ENCODE assay signal across 21 cellular contexts in genomic region chr5:10286552-10287227, GRCh38. TPM values are rescaled to one million over a fixed set of nuclear protein-coding genes. Genes with fewer than 3 reads are reported as not detected.
DNase-seq lines count a peak whose midpoint lies in the region; ATAC-seq and TF ChIP-seq lines count a peak whose summit lies in the region.
"Had no signal": no experiment of that assay in that cellular context is flagged by ENCODE, and none has a peak within 500 bp of the region (broad histone marks: within the 10 kb centered on the region; RNA-seq: fewer than 3 reads in every experiment).

No MANE protein-coding gene starts in this region.

- H3K4me3 ChIP-seq in ovary: no peak overlapping the region
- H3K4me3 ChIP-seq in esophagus muscularis mucosa: no peak overlapping the region
- H3K4me3 ChIP-seq: esophagus squamous epithelium, hepatocyte, vagina had no signal

- no peak for TF ChIP-seq POLR2A in ovary (IDR thresholded peaks at IDR 0.05)
- no peak for TF ChIP-seq POLR2A in esophagus muscularis mucosa (IDR thresholded peaks at IDR 0.05; ENCODE audit: low read depth)

- TF ChIP-seq EP300 in ovary (IDR thresholded peaks at IDR 0.05) (no peak), esophagus muscularis mucosa (IDR thresholded peaks at IDR 0.05) (no peak)

- peak; percentile 30 for DNase-seq in EH (ENCODE audit: low read depth)
- DNase-seq in NCI-H446 treated with DMSO at 0.1 percent for 48 hours (lab: John Stamatoyannopoulos, UW): peak; percentile 92
- peak; percentile 85 for DNase-seq in fibroblast of the conjunctiva (ENCODE audit: low read depth)
- peak in 3 of 5 donors; percentile 52 to 56 (median 53) for DNase-seq in ovary
- DNase-seq in esophagus muscularis mucosa (ENCODE audit: extremely low spot score): no peak
- DNase-seq in ureter (ENCODE audit: low spot score): no peak
- DNase-seq: activated CD4-positive, alpha-beta T cell treated with anti-CD3 and anti-CD28 coated beads, Interleukin-2, amount 50 U/mL, for 1 hour; activated naive CD8-positive, alpha-beta T cell treated with anti-CD3 and anti-CD28 coated beads, Interleukin-2, amount 10 ng/mL, durations not matched to agents 7 days and 5 days; activated T-cell treated with anti-CD3 and anti-CD28 coated beads for 4 hours; brain microvascular endothelial cell; EL; esophagus squamous epithelium; NCI-H1930; NCI-H524 treated with DMSO at 0.1 percent for 48 hours; nucleus accumbens; SK-N-SH; stimulated activated CD4-positive, alpha-beta T cell treated with anti-CD3 and anti-CD28 coated beads, Interleukin-4, amount 100 ng/mL, for 1 hour had no signal

- intact Hi-C loops in ovary (cut with DNase I) (loop anchor here (10.0 kb wide), 5 partner anchors 118 to 348 kb away; no protein-coding TSS in a partner anchor), esophagus muscularis mucosa (cut with DNase I) (loop anchor here (5.0 kb wide), 1 partner anchor 66 kb away; the partner anchor contains the start of gene MARCHF6)

- H3K9me3 ChIP-seq in ovary: no peaks in the 10 kb centered on the region
- no peaks in the 10 kb centered on the region for H3K9me3 ChIP-seq in esophagus muscularis mucosa
- H3K9me3 ChIP-seq: esophagus squamous epithelium, SK-N-SH, vagina had no signal

- H3K4me1 ChIP-seq in ovary (ENCODE audit: insufficient read depth) (peaks cover 7% of the 10 kb centered on the region), esophagus muscularis mucosa (peaks cover 0 to 6% (median 1%) of the 10 kb centered on the region in 4 donors)

- 30 to 40% (median 34%) methylated on average over 10 of the region's 10 CpGs for WGBS in ovary, 3 donors
- WGBS in esophagus muscularis mucosa: 84% methylated on average over 10 of the region's 10 CpGs

- H3K36me3 ChIP-seq in ovary (no peaks in the 10 kb centered on the region), esophagus muscularis mucosa (peaks cover 0 to 39% (median 9%) of the 10 kb centered on the region in 4 donors)
- H3K36me3 ChIP-seq: brain microvascular endothelial cell, esophagus squamous epithelium, vagina had no signal

- TF ChIP-seq CTCF in ovary (IDR thresholded peaks at IDR 0.05): no peak
- no peak for TF ChIP-seq CTCF in esophagus muscularis mucosa (IDR thresholded peaks at IDR 0.05)

- no peak overlapping the region for H3K27ac ChIP-seq in ovary
- no peak overlapping the region for H3K27ac ChIP-seq in esophagus muscularis mucosa (replicated peaks in 1 of 4)
- H3K27ac ChIP-seq: brain microvascular endothelial cell, esophagus squamous epithelium, hepatocyte, vagina had no signal

- ATAC-seq in GM18519 (IDR thresholded peaks at IDR 0.05; ENCODE audit: low FRiP score, unreplicated experiment) (no peak), GM19035 (IDR thresholded peaks at IDR 0.05; ENCODE audit: unreplicated experiment) (no peak)

- H3K27me3 ChIP-seq in ovary (no peaks in the 10 kb centered on the region), esophagus muscularis mucosa (no peaks in the 10 kb centered on the region)
- H3K27me3 ChIP-seq: brain microvascular endothelial cell, esophagus squamous epithelium, hepatocyte, vagina had no signal

RNA-seq across cellular contexts. Expression of gene CMBL, which starts 21.0 kb away (rescaled TPM):
- 10 to 100 TPM in 5 of 7 donors, 1 to 10 TPM in 2; 7.3 to 56.9 (median 43.2) TPM for total RNA-seq in ovary
- 10 to 100 TPM; 33.0 to 69.0 TPM for polyA plus RNA-seq in ovary
- 1 to 10 TPM; 3.8 to 7.8 (median 5.1) TPM for total RNA-seq in esophagus muscularis mucosa
- total RNA-seq in ureter: 20.7 TPM

RNA-seq across cellular contexts. Expression of gene CCT5, which starts 36.6 kb away (rescaled TPM):
- total RNA-seq in ovary (100 to 1,000 TPM in 4 of 7 donors, 10 to 100 TPM in 3; 76.1 to 141 (median 101) TPM), esophagus muscularis mucosa (100 to 1,000 TPM; 100 to 165 (median 142) TPM), ureter (158 TPM)
- polyA plus RNA-seq in ovary: 100 to 1,000 TPM in 1 of 2 donors, 10 to 100 TPM in 1; 69.1 to 250 TPM

RNA-seq across cellular contexts. Expression of gene ATPSCKMT, which starts 37.0 kb away (rescaled TPM):
- total RNA-seq in ovary: 10 to 100 TPM; 11.0 to 16.8 (median 13.0) TPM
- polyA plus RNA-seq in ovary: 10 to 100 TPM in 1 of 2 donors, 1 to 10 TPM in 1; 8.5 to 14.0 TPM
- total RNA-seq in esophagus muscularis mucosa: 10 to 100 TPM in 2 of 4 donors, 1 to 10 TPM in 2; 7.6 to 18.4 (median 10.2) TPM
- total RNA-seq in ureter: 27.4 TPM

Comparison
In these comparisons a context has a peak if more than half of its experiments do, and no peak if none do; other contexts are left out.
1. DNase-seq: peak in EH (single experiment), NCI-H446 treated with DMSO at 0.1 percent for 48 hours (single experiment), fibroblast of the conjunctiva (single experiment) and ovary (3 of 5); none in esophagus muscularis mucosa (single experiment) and ureter (single experiment).